30 cellular contexts compared by ENCODE assay signal in genomic region chr5:141032626-141033025, GRCh38. TPM values are rescaled to one million over a fixed set of nuclear protein-coding genes. Genes with fewer than 3 reads are reported as not detected.
"Had no signal": no experiment of that assay in that cellular context is flagged by ENCODE, and none has a peak within 500 bp of the region (broad histone marks: within the 10 kb centered on the region; RNA-seq: fewer than 3 reads in every experiment).

No MANE protein-coding gene starts in this region.

- H3K4me1 ChIP-seq: gastrocnemius medialis, left lung, psoas muscle, sigmoid colon, tibial nerve, upper lobe of right lung, uterus had no signal

- H3K9me3 ChIP-seq: gastrocnemius medialis, left lung, psoas muscle, sigmoid colon, thoracic aorta, tibial nerve, upper lobe of right lung, uterus had no signal

- H3K36me3 ChIP-seq: gastrocnemius medialis, left lung, sigmoid colon, thoracic aorta, tibial nerve, upper lobe of right lung, uterus had no signal

- H3K4me3 Mint-ChIP-seq: naive thymus-derived CD4-positive, alpha-beta T cell; nephron; stimulated activated effector memory CD8-positive, alpha-beta T cell treated with anti-CD3 and anti-CD28 coated beads, Interleukin-12 subunit alpha, Interleukin-12 subunit beta, amount 100 ng/mL, for 72 hours had no signal

- H3K9me3 Mint-ChIP-seq: nephron; stimulated activated effector memory CD8-positive, alpha-beta T cell treated with anti-CD3 and anti-CD28 coated beads, Interleukin-12 subunit alpha, Interleukin-12 subunit beta, amount 100 ng/mL, for 72 hours had no signal

- H3K4me3 ChIP-seq: dorsolateral prefrontal cortex, gastrocnemius medialis, left lung, psoas muscle, sigmoid colon, thoracic aorta, tibial nerve, upper lobe of right lung, uterus had no signal

- H3K4me1 Mint-ChIP-seq: naive thymus-derived CD4-positive, alpha-beta T cell; nephron; stimulated activated effector memory CD8-positive, alpha-beta T cell treated with anti-CD3 and anti-CD28 coated beads, Interleukin-12 subunit alpha, Interleukin-12 subunit beta, amount 100 ng/mL, for 72 hours had no signal

- H3K27ac Mint-ChIP-seq: naive thymus-derived CD4-positive, alpha-beta T cell; nephron; stimulated activated effector memory CD8-positive, alpha-beta T cell treated with anti-CD3 and anti-CD28 coated beads, Interleukin-12 subunit alpha, Interleukin-12 subunit beta, amount 100 ng/mL, for 72 hours had no signal

- H3K36me3 Mint-ChIP-seq: naive thymus-derived CD4-positive, alpha-beta T cell; stimulated activated effector memory CD8-positive, alpha-beta T cell treated with anti-CD3 and anti-CD28 coated beads, Interleukin-12 subunit alpha, Interleukin-12 subunit beta, amount 100 ng/mL, for 72 hours had no signal

- H3K27ac ChIP-seq: dorsolateral prefrontal cortex, epithelial cell of prostate, gastrocnemius medialis, left lung, psoas muscle, sigmoid colon, thoracic aorta, tibial nerve, upper lobe of right lung, uterus had no signal

- H3K27me3 ChIP-seq: dorsolateral prefrontal cortex, gastrocnemius medialis, left lung, sigmoid colon, tibial nerve, upper lobe of right lung, uterus had no signal

- DNase-seq: cortex of kidney; dorsolateral prefrontal cortex; effector CD4-positive, alpha-beta T cell; foreskin fibroblast; gastrocnemius medialis; head of caudate nucleus; left cardiac atrium; left lung; mesenchymal stem cell; midbrain; naive thymus-derived CD4-positive, alpha-beta T cell; nucleus accumbens; psoas muscle; right cardiac atrium; sigmoid colon; stimulated activated CD4-positive, alpha-beta T cell treated with anti-CD3 and anti-CD28 coated beads, Interleukin-2, amount 100 ng/mL, for 24 hours; stimulated activated CD4-positive, alpha-beta T cell treated with anti-CD3 and anti-CD28 coated beads, Interleukin-4, amount 100 ng/mL, for 24 hours; stimulated activated naive CD8-positive, alpha-beta T cell treated with anti-CD3 and anti-CD28 coated beads, Interleukin-15, Interleukin-2, amounts not matched to agents 100 U/mL and 50 U/mL, for 24 hours; upper lobe of right lung; uterus had no signal

RNA-seq across cellular contexts. Expression of gene PCDHB1, which starts 18.5 kb away (rescaled TPM):
- total RNA-seq: esophagus mucosa; gastrocnemius medialis; glomerular endothelial cell; left cardiac atrium; lower leg skin; lung microvascular endothelial cell; naive thymus-derived CD4-positive, alpha-beta T cell; right cardiac atrium; skeletal muscle tissue; thoracic aorta had no signal
- polyA plus RNA-seq: naive thymus-derived CD4-positive, alpha-beta T cell; right cardiac atrium had no signal
